20 cellular contexts compared by ENCODE assay signal in the genomic region with DNA sequence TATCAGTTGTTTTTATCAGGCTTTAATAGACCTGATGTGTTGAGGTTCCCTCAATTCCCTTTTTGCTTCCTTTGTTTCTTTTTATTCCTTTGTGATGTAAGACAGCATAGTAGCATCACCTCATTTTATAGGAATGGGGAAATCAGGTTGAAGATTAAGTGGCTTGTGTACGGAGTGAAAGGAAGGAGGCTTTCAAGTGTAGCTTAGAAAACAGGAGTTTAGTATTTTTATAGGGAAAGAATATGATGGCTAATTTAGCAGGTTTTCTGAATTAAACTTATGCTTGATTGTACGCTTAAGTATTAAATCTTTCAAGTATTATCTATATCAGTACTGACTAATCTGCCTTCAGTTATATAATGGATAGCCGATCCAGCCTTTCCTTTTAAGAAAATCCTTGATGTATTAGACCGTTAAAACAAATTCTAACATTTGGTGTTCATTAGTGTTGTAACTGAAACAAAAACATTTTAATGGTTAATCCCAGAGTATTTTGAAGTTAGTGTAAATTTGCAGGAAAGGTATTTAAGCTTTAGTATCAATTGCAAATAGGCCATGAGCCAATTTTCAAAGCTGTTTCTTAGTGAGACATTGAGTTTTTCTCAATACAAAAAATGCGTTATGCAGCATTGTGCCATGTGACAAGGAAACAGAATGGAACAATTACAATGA. TPM values are rescaled to one million over a fixed set of nuclear protein-coding genes. Genes with fewer than 3 reads are reported as not detected.
DNase-seq lines count a peak whose midpoint lies in the region; ATAC-seq, FAIRE-seq and TF ChIP-seq lines count a peak whose summit lies in the region.
"Had no signal": no experiment of that assay in that cellular context is flagged by ENCODE, and none has a peak within 500 bp of the region (broad histone marks: within the 10 kb centered on the region; RNA-seq: fewer than 3 reads in every experiment).

No MANE protein-coding gene starts in this region.

- TF ChIP-seq CTCF in HFF-Myc (IDR thresholded peaks at IDR 0.05; ENCODE audit: low read depth, low read length, missing control alignments): no peak
- no peak for TF ChIP-seq CTCF in bronchial epithelial cell (IDR thresholded peaks at IDR 0.05; ENCODE audit: insufficient read depth, low read length, severe bottlenecking)
- TF ChIP-seq CTCF in suprapubic skin (IDR thresholded peaks at IDR 0.05): no peak

- peak overlapping the region; percentile 34 for H3K27ac ChIP-seq in iPS-20b (ENCODE audit: low read length)
- no peak overlapping the region for H3K27ac ChIP-seq in small intestine (ENCODE audit: low read depth in 1 of 2, low read length in 1 of 2)
- no peak overlapping the region for H3K27ac ChIP-seq in suprapubic skin
- H3K27ac ChIP-seq: tibial artery had no signal

- H3K9me3 ChIP-seq in iPS-20b (ENCODE audit: insufficient read depth, low read depth, low read length) (peaks cover 2% of the 10 kb centered on the region), small intestine (ENCODE audit: control insufficient read depth, low read depth) (no peaks in the 10 kb centered on the region), suprapubic skin (no peaks in the 10 kb centered on the region)
- H3K9me3 ChIP-seq: tibial artery had no signal

- WGBS in small intestine, 3 donors: 13 to 64% (median 43%) methylated on average over 5 of the region's 5 CpGs
- WGBS in suprapubic skin: 76% methylated on average over 5 of the region's 5 CpGs

- H3K4me1 ChIP-seq in iPS-20b (ENCODE audit: insufficient read depth, low read length): peaks cover 20% of the 10 kb centered on the region; the same call in 1 of the 2 replicates
- peaks cover 1 to 5% of the 10 kb centered on the region in 2 donors for H3K4me1 ChIP-seq in small intestine (ENCODE audit: control insufficient read depth in 2 of 2, insufficient read depth in 1 of 2, low read depth in 1 of 2, low read length in 1 of 2)
- H3K4me1 ChIP-seq in suprapubic skin: no peaks in the 10 kb centered on the region
- H3K4me1 ChIP-seq: tibial artery had no signal

- DNase-seq in HFF-Myc (ENCODE audit: extremely low read depth, low read depth): peak; percentile 32
- peak; percentile 53 for DNase-seq in bronchial epithelial cell (ENCODE audit: low read depth)
- DNase-seq in small intestine: peak; percentile 19
- DNase-seq in activated CD8-positive, alpha-beta memory T cell treated with anti-CD3 and anti-CD28 coated beads, Interleukin-2, amount 50 U/mL, for 4 hours: no peak
- no peak for DNase-seq in suprapubic skin (ENCODE audit: low spot score in 2 of 2)
- DNase-seq: activated CD4-positive, alpha-beta T cell treated with anti-CD3 and anti-CD28 coated beads, Interleukin-2, amount 50 U/mL, for 1 hour; activated T-cell treated with anti-CD3 and anti-CD28 coated beads, Interleukin-2, amount 50 U/mL, for 4 hours; adrenal gland; CD4-positive, CD25-positive, alpha-beta regulatory T cell; cortex of kidney; IMR-90; NCI-H1105; SHP77; stimulated activated CD4-positive, alpha-beta T cell treated with anti-CD3 and anti-CD28 coated beads, Interleukin-1b, Interleukin-23, amount 100 ng/mL, for 48 hours; tibial artery had no signal

- H3K27me3 ChIP-seq in bronchial epithelial cell (ENCODE audit: control insufficient read depth, insufficient read depth, low read length): no peaks in the 10 kb centered on the region
- H3K27me3 ChIP-seq in iPS-20b (ENCODE audit: insufficient read depth, low read length): no peaks in the 10 kb centered on the region
- no peaks in the 10 kb centered on the region for H3K27me3 ChIP-seq in small intestine (ENCODE audit: control insufficient read depth in 2 of 2, insufficient read depth in 2 of 2, low read length in 2 of 2)
- no peaks in the 10 kb centered on the region for H3K27me3 ChIP-seq in suprapubic skin
- H3K27me3 ChIP-seq: adrenal gland, tibial artery had no signal

- TF ChIP-seq POLR2A in suprapubic skin (IDR thresholded peaks at IDR 0.05): no peak

- TF ChIP-seq EP300 in suprapubic skin (IDR thresholded peaks at IDR 0.05): no peak

- FAIRE-seq in bronchial epithelial cell (lab: Jason Lieb, UNC) (no peak), small intestine (lab: Jason Lieb, UNC) (no peak)
- FAIRE-seq: G401.6, GM19239 had no signal

- H3K4me3 ChIP-seq in HFF-Myc (replicated peaks; ENCODE audit: low read depth, low read length) (no peak overlapping the region; the same call in 1 of the 2 replicates), bronchial epithelial cell (ENCODE audit: low read depth, low read length) (no peak overlapping the region), iPS-20b (ENCODE audit: low read length) (no peak overlapping the region; the same call in 1 of the 2 replicates), small intestine (ENCODE audit: low read depth in 1 of 2, low read length in 2 of 2) (no peak overlapping the region), suprapubic skin (no peak overlapping the region)
- H3K4me3 ChIP-seq: tibial artery had no signal

- peak overlapping the region; percentile 40; the same call in 1 of the 2 replicates for H3K9ac ChIP-seq in iPS-20b (ENCODE audit: low read depth, low read length)

- no peaks in the 10 kb centered on the region for H3K36me3 ChIP-seq in bronchial epithelial cell (ENCODE audit: control insufficient read depth, insufficient read depth, low read length)
- H3K36me3 ChIP-seq in iPS-20b (ENCODE audit: insufficient read depth, low read depth, low read length): peaks cover 1% of the 10 kb centered on the region; the same call in 1 of the 2 replicates
- no peaks in the 10 kb centered on the region for H3K36me3 ChIP-seq in small intestine (ENCODE audit: control insufficient read depth in 2 of 2, insufficient read depth in 2 of 2, low read length in 2 of 2)
- H3K36me3 ChIP-seq in suprapubic skin: no peaks in the 10 kb centered on the region
- H3K36me3 ChIP-seq: adrenal gland had no signal

- ATAC-seq in GM21447 (IDR thresholded peaks at IDR 0.05; ENCODE audit: unreplicated experiment) (no peak), HG02798 (IDR thresholded peaks at IDR 0.05; ENCODE audit: poor library complexity, unreplicated experiment) (no peak)
- ATAC-seq: activated T-cell treated with anti-CD3 and anti-CD28 coated beads, Interleukin-2, amount 50 U/mL, for 4 hours had no signal

RNA-seq across cellular contexts. Expression of gene DISP1, which starts 29.4 kb away (rescaled TPM):
- total RNA-seq in bronchial epithelial cell: 0.53 and 0.90 TPM in 2 replicates
- polyA plus RNA-seq in small intestine: 1 to 10 TPM; 2.3 to 3.8 (median 2.7) TPM
- 10 to 100 TPM in 2 of 4 donors, 1 to 10 TPM in 2; 8.3 to 20.9 (median 14.9) TPM for total RNA-seq in suprapubic skin

Comparison
In these comparisons a context has a peak if more than half of its experiments do, and no peak if none do; other contexts are left out.
1. DNase-seq: peak in HFF-Myc (single experiment), bronchial epithelial cell (single experiment) and small intestine (single experiment); none in activated CD8-positive, alpha-beta memory T cell treated with anti-CD3 and anti-CD28 coated beads, Interleukin-2, amount 50 U/mL, for 4 hours (single experiment) and suprapubic skin (0 of 2).